8 cellular contexts compared by ENCODE assay signal in the genomic region with DNA sequence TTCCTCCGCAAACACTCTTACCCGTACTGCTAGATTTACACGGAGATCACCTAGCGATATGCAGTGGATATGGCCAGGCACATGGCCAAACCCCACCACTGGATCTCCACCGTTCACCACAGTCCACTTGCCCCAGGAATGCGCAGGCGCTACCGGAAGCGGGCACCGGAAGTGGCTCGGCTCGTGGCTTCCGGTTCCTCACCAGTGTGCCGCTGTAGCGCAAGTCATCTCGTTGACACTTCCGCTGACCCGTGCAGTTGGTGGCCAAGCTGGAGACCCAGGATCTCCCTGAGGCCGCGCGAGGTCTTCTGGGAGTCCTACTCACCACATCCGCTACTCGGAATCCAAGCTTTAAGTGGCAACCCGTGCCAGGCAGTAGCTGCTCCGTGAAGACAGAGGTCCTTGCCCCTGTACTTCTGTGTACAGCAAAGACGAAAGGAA. TPM values are rescaled to one million over a fixed set of nuclear protein-coding genes. Genes with fewer than 3 reads are reported as not detected.
A peak's percentile ranks its signal among the peaks of the same experiment; 100 is the strongest.
DNase-seq lines count a peak whose midpoint lies in the region; ATAC-seq and TF ChIP-seq lines count a peak whose summit lies in the region.

No MANE protein-coding gene starts in this region.

- peaks cover 3% of the 10 kb centered on the region for H3K79me2 ChIP-seq in smooth muscle cell (ENCODE audit: low read depth)

- peak overlapping the region; percentile 56 for H3K4me3 Mint-ChIP-seq in activated T-cell treated with anti-CD3 and anti-CD28 coated beads, Interleukin-2, amount 50 U/mL, for 4 hours

- peaks cover 8% of the 10 kb centered on the region for H4K20me1 ChIP-seq in smooth muscle cell (ENCODE audit: low read depth)

- no peaks in the 10 kb centered on the region for H3K36me3 ChIP-seq in MG63
- peaks cover 27% of the 10 kb centered on the region for H3K36me3 ChIP-seq in left ventricle myocardium inferior
- H3K36me3 ChIP-seq in smooth muscle cell (ENCODE audit: low read depth): no peaks in the 10 kb centered on the region

- peaks cover 20% of the 10 kb centered on the region for H3K27me3 ChIP-seq in MG63
- H3K27me3 ChIP-seq in left ventricle myocardium inferior (ENCODE audit: low read depth): peaks cover 4% of the 10 kb centered on the region
- no peaks in the 10 kb centered on the region for H3K27me3 ChIP-seq in smooth muscle cell (ENCODE audit: low read depth)

- H2AFZ ChIP-seq in smooth muscle cell (ENCODE audit: low read depth): no peak overlapping the region

- H3K9me3 ChIP-seq in MG63 (peaks cover 18% of the 10 kb centered on the region), left ventricle myocardium inferior (replicated peaks) (peaks cover 11% of the 10 kb centered on the region), smooth muscle cell (replicated peaks; ENCODE audit: low read depth) (no peaks in the 10 kb centered on the region)

- H3K4me1 ChIP-seq in left ventricle myocardium inferior: no peaks in the 10 kb centered on the region
- H3K4me1 ChIP-seq in smooth muscle cell (ENCODE audit: low read depth): no peaks in the 10 kb centered on the region

- ATAC-seq in activated T-cell treated with anti-CD3 and anti-CD28 coated beads, Interleukin-2, amount 50 U/mL, for 4 hours: peak; percentile 81 to 90
- ATAC-seq in GM21737 (IDR thresholded peaks at IDR 0.05; ENCODE audit: unreplicated experiment): no peak

- H3K36me3 Mint-ChIP-seq in activated T-cell treated with anti-CD3 and anti-CD28 coated beads, Interleukin-2, amount 50 U/mL, for 4 hours (ENCODE audit: insufficient read depth): peaks cover 8% of the 10 kb centered on the region

- H3K27ac ChIP-seq in left ventricle myocardium inferior (replicated peaks): no peak overlapping the region
- no peak overlapping the region for H3K27ac ChIP-seq in smooth muscle cell (ENCODE audit: low read depth)

- H3F3A ChIP-seq in smooth muscle cell (ENCODE audit: low read depth): no peaks in the 10 kb centered on the region

- no peak overlapping the region for H3K4me2 ChIP-seq in smooth muscle cell

- WGBS in smooth muscle cell (ENCODE audit: low lambda C conversion rate): 97% methylated on average over 26 of the region's 26 CpGs

- DNase-seq in MG63: peak; percentile 26
- DNase-seq in activated T-cell treated with anti-CD3 and anti-CD28 coated beads, Interleukin-2, amount 50 U/mL, for 4 hours: peak; percentile 12
- peak; percentile 45 for DNase-seq in left ventricle myocardium inferior
- DNase-seq in stimulated activated CD4-positive, alpha-beta T cell treated with anti-CD3 and anti-CD28 coated beads, TNF-alpha, amount 100 ng/mL, for 48 hours (ENCODE audit: low read depth in 3 of 3): peak; percentile 32 to 62 (median 32)
- DNase-seq in smooth muscle cell (lab: John Stamatoyannopoulos, UW; ENCODE audit: unreplicated experiment): no peak
- no peak for DNase-seq in NCI-H446 (lab: John Stamatoyannopoulos, UW)
- DNase-seq in NCI-H2196 treated with DMSO at 0.1 percent for 48 hours (lab: John Stamatoyannopoulos, UW; ENCODE audit: unreplicated experiment): no peak

- no peak overlapping the region for H3K9ac ChIP-seq in smooth muscle cell (ENCODE audit: low read depth)

- peaks cover 8% of the 10 kb centered on the region for H3K9me3 Mint-ChIP-seq in activated T-cell treated with anti-CD3 and anti-CD28 coated beads, Interleukin-2, amount 50 U/mL, for 4 hours

- TF ChIP-seq CTCF in left ventricle myocardium inferior (IDR thresholded peaks at IDR 0.05; ENCODE audit: borderline replicate concordance) (no peak), smooth muscle cell (IDR thresholded peaks at IDR 0.05; ENCODE audit: borderline replicate concordance, insufficient read depth, poor library complexity, severe bottlenecking) (no peak)

- no peaks in the 10 kb centered on the region for H3K27me3 Mint-ChIP-seq in activated T-cell treated with anti-CD3 and anti-CD28 coated beads, Interleukin-2, amount 50 U/mL, for 4 hours (ENCODE audit: low read depth)

- H3K4me3 ChIP-seq in MG63: no peak overlapping the region
- peak overlapping the region; percentile 49 for H3K4me3 ChIP-seq in left ventricle myocardium inferior
- no peak overlapping the region for H3K4me3 ChIP-seq in smooth muscle cell

- H3K4me1 Mint-ChIP-seq in activated T-cell treated with anti-CD3 and anti-CD28 coated beads, Interleukin-2, amount 50 U/mL, for 4 hours (ENCODE audit: low read depth): peaks cover 12% of the 10 kb centered on the region

- intact Hi-C loops in left ventricle myocardium inferior (cut with micrococcal nuclease): no loop called here

RNA-seq across cellular contexts. Expression of a gene that starts 11.5 kb away (rescaled TPM):
- 0.03 and 0.62 TPM in 2 replicates for total RNA-seq in MG63 (2014; rRNA removed; shearing (Covaris generic); ENCODE audit: low replicate concordance)
- 1 to 10 TPM; 1.2 to 1.5 (median 1.3) TPM for total RNA-seq in activated T-cell treated with anti-CD3 and anti-CD28 coated beads, Interleukin-2, amount 50 U/mL, for 4 hours
- total RNA-seq in left ventricle myocardium inferior (1.7 TPM), smooth muscle cell (12.5 and 16.2 TPM in 2 replicates)
- polyA plus RNA-seq in smooth muscle cell: 5.7 and 6.7 TPM in 2 replicates

RNA-seq across cellular contexts. Expression of a gene that starts 11.7 kb away (rescaled TPM):
- total RNA-seq in MG63 (2014; rRNA removed; shearing (Covaris generic); ENCODE audit: low replicate concordance): 14.3 and 16.3 TPM in 2 replicates
- 10 to 100 TPM; 27.3 to 29.3 (median 27.8) TPM for total RNA-seq in activated T-cell treated with anti-CD3 and anti-CD28 coated beads, Interleukin-2, amount 50 U/mL, for 4 hours
- 38.2 TPM for total RNA-seq in left ventricle myocardium inferior
- total RNA-seq in smooth muscle cell: 23.6 and 42.6 TPM in 2 replicates
- polyA plus RNA-seq in smooth muscle cell: 54.1 and 59.2 TPM in 2 replicates

RNA-seq across cellular contexts. Expression of a gene that starts 30.8 kb away (rescaled TPM):
- 19.4 and 22.6 TPM in 2 replicates for total RNA-seq in MG63 (2014; rRNA removed; shearing (Covaris generic); ENCODE audit: low replicate concordance)
- total RNA-seq in activated T-cell treated with anti-CD3 and anti-CD28 coated beads, Interleukin-2, amount 50 U/mL, for 4 hours: 1 to 10 TPM; 8.9 to 10.0 (median 9.2) TPM
- total RNA-seq in left ventricle myocardium inferior (10.1 TPM), smooth muscle cell (8.0 and 10.4 TPM in 2 replicates)
- polyA plus RNA-seq in smooth muscle cell: 6.8 and 8.3 TPM in 2 replicates

RNA-seq across cellular contexts. Expression of a gene that starts 31.0 kb away (rescaled TPM):
- total RNA-seq in MG63 (2014; rRNA removed; shearing (Covaris generic); ENCODE audit: low replicate concordance): 10.2 and 17.0 TPM in 2 replicates
- total RNA-seq in activated T-cell treated with anti-CD3 and anti-CD28 coated beads, Interleukin-2, amount 50 U/mL, for 4 hours: 10 to 100 TPM; 12.7 to 13.2 (median 12.7) TPM
- total RNA-seq in left ventricle myocardium inferior (5.9 TPM), smooth muscle cell (13.5 and 14.8 TPM in 2 replicates)
- 7.4 and 8.8 TPM in 2 replicates for polyA plus RNA-seq in smooth muscle cell

Comparison
In these comparisons a context has a peak if more than half of its experiments do, and no peak if none do; other contexts are left out.
1. DNase-seq: peak in MG63 (single experiment), activated T-cell treated with anti-CD3 and anti-CD28 coated beads, Interleukin-2, amount 50 U/mL, for 4 hours (single experiment), left ventricle myocardium inferior (single experiment) and stimulated activated CD4-positive, alpha-beta T cell treated with anti-CD3 and anti-CD28 coated beads, TNF-alpha, amount 100 ng/mL, for 48 hours (3 of 3); none in smooth muscle cell (single experiment), NCI-H446 (0 of 2) and NCI-H2196 treated with DMSO at 0.1 percent for 48 hours (single experiment).